9 cellular contexts compared by ENCODE assay signal in genomic region chr6:116876635-116877611, GRCh38. TPM values are rescaled to one million over a fixed set of nuclear protein-coding genes. Genes with fewer than 3 reads are reported as not detected.
DNase-seq lines count a peak whose midpoint lies in the region; ATAC-seq and TF ChIP-seq lines count a peak whose summit lies in the region.
"Had no signal": no experiment of that assay in that cellular context is flagged by ENCODE, and none has a peak within 500 bp of the region (broad histone marks: within the 10 kb centered on the region; RNA-seq: fewer than 3 reads in every experiment).

TSS of gene RFX6 (plus strand) at chr6:116877242. CDS start at chr6:116877276, 34 bp downstream.

- ATAC-seq in lower lobe of right lung (peak; percentile 80 to 92), aorta (ENCODE audit: low FRiP score) (peak; percentile 38)

- CTCF ChIA-PET in activated naive CD4-positive, alpha-beta T cell treated with anti-CD3 and anti-CD28 coated beads for 36 hours (lab: Charles Lee), result no interaction called here

- H3K4me1 ChIP-seq in lower lobe of right lung (peaks cover 5% of the 10 kb centered on the region), aorta (ENCODE audit: control insufficient read depth in 1 of 2, insufficient read depth in 2 of 2, low read length in 2 of 2) (no peaks in the 10 kb centered on the region)

- in situ Hi-C loops in astrocyte of the spinal cord (cut with HindIII; ENCODE audit: low sequenced_read_pairs), result no loop called here

- peaks cover 10% of the 10 kb centered on the region for H3K9me3 Mint-ChIP-seq in activated naive CD4-positive, alpha-beta T cell treated with anti-CD3 and anti-CD28 coated beads, Interleukin-2, amount 50 U/mL, for 24 hours
- H3K9me3 Mint-ChIP-seq in activated naive CD4-positive, alpha-beta T cell treated with anti-CD3 and anti-CD28 coated beads for 36 hours, result no peaks in the 10 kb centered on the region

- H3K27ac Mint-ChIP-seq in activated naive CD4-positive, alpha-beta T cell treated with anti-CD3 and anti-CD28 coated beads, Interleukin-2, amount 50 U/mL, for 24 hours, result no peak within 1 kb of the TSS
- H3K27ac Mint-ChIP-seq in activated naive CD4-positive, alpha-beta T cell treated with anti-CD3 and anti-CD28 coated beads for 36 hours, result no peak within 1 kb of the TSS

- H3K27ac ChIP-seq in lower lobe of right lung, result no peak within 1 kb of the TSS
- H3K27ac ChIP-seq in aorta (ENCODE audit: low read depth in 1 of 2, low read length in 2 of 2), result no peak within 1 kb of the TSS

- H3K36me3 Mint-ChIP-seq in activated naive CD4-positive, alpha-beta T cell treated with anti-CD3 and anti-CD28 coated beads, Interleukin-2, amount 50 U/mL, for 24 hours, result peaks cover 2% of the 10 kb centered on the region
- no peaks in the 10 kb centered on the region for H3K36me3 Mint-ChIP-seq in activated naive CD4-positive, alpha-beta T cell treated with anti-CD3 and anti-CD28 coated beads for 36 hours (ENCODE audit: low read depth)

- intact Hi-C loops in activated naive CD4-positive, alpha-beta T cell treated with anti-CD3 and anti-CD28 coated beads for 36 hours (cut with micrococcal nuclease), result no loop called here
- intact Hi-C loops in lower lobe of right lung (cut with DNase I), result no loop called here
- intact Hi-C loops in aorta (cut with DNase I), result no loop called here

- H3K27me3 ChIP-seq in lower lobe of right lung (ENCODE audit: low read depth), result peaks cover 35% of the 10 kb centered on the region
- peaks cover 0 to 1% of the 10 kb centered on the region in 2 donors for H3K27me3 ChIP-seq in aorta (ENCODE audit: control insufficient read depth in 1 of 2, insufficient read depth in 2 of 2, low read length in 1 of 2)
- H3K27me3 ChIP-seq in MG63, result peaks cover 18% of the 10 kb centered on the region

- TF ChIP-seq CTCF in astrocyte of the spinal cord (IDR thresholded peaks at IDR 0.05; ENCODE audit: low read depth, low read length) (no peak), lower lobe of right lung (IDR thresholded peaks at IDR 0.05) (no peak)

- H3K4me1 Mint-ChIP-seq in activated naive CD4-positive, alpha-beta T cell treated with anti-CD3 and anti-CD28 coated beads, Interleukin-2, amount 50 U/mL, for 24 hours, result peaks cover 10% of the 10 kb centered on the region
- peaks cover 10% of the 10 kb centered on the region for H3K4me1 Mint-ChIP-seq in activated naive CD4-positive, alpha-beta T cell treated with anti-CD3 and anti-CD28 coated beads for 36 hours (ENCODE audit: low read depth)

- 1% methylated on average over 65 to 73 of the region's 73 CpGs for WGBS in aorta, 2 donors

- H3K4me3 ChIP-seq in astrocyte of the spinal cord (ENCODE audit: low read depth, low read length), result peak within 1 kb of the TSS; percentile 10
- peak within 1 kb of the TSS; percentile 39 for H3K4me3 ChIP-seq in lower lobe of right lung
- no peak within 1 kb of the TSS for H3K4me3 ChIP-seq in aorta (ENCODE audit: low read length in 2 of 2)
- no peak within 1 kb of the TSS for H3K4me3 ChIP-seq in MG63

- DNase-seq in activated naive CD4-positive, alpha-beta T cell treated with anti-CD3 and anti-CD28 coated beads for 36 hours, result no peak
- DNase-seq in astrocyte of the spinal cord (ENCODE audit: low read depth, low spot score) (no peak), lower lobe of right lung (no peak), aorta (peak in 1 of 2 donors; percentile 63), MG63 (no peak), inferior parietal cortex (ENCODE audit: extremely low spot score) (no peak)
- DNase-seq in stimulated activated CD4-positive, alpha-beta T cell treated with anti-CD3 and anti-CD28 coated beads, Interleukin-2, amount 100 ng/mL, for 24 hours, result no peak
- DNase-seq: DND-41 had no signal

- H3K27me3 Mint-ChIP-seq in activated naive CD4-positive, alpha-beta T cell treated with anti-CD3 and anti-CD28 coated beads, Interleukin-2, amount 50 U/mL, for 24 hours, result peaks cover 26% of the 10 kb centered on the region
- peaks cover 25% of the 10 kb centered on the region for H3K27me3 Mint-ChIP-seq in activated naive CD4-positive, alpha-beta T cell treated with anti-CD3 and anti-CD28 coated beads for 36 hours (ENCODE audit: low read depth)

- H3K4me3 Mint-ChIP-seq in activated naive CD4-positive, alpha-beta T cell treated with anti-CD3 and anti-CD28 coated beads, Interleukin-2, amount 50 U/mL, for 24 hours, result peak within 1 kb of the TSS; percentile 28
- no peak within 1 kb of the TSS for H3K4me3 Mint-ChIP-seq in activated naive CD4-positive, alpha-beta T cell treated with anti-CD3 and anti-CD28 coated beads for 36 hours

- H3K9me3 ChIP-seq in lower lobe of right lung (no peaks in the 10 kb centered on the region), aorta (ENCODE audit: control insufficient read depth, low read length) (no peaks in the 10 kb centered on the region), MG63 (no peaks in the 10 kb centered on the region)

- no peaks in the 10 kb centered on the region for H3K36me3 ChIP-seq in lower lobe of right lung
- H3K36me3 ChIP-seq in aorta (ENCODE audit: control insufficient read depth in 1 of 2, insufficient read depth in 2 of 2, low read length in 1 of 2), result no peaks in the 10 kb centered on the region
- no peaks in the 10 kb centered on the region for H3K36me3 ChIP-seq in MG63

RNA-seq across cellular contexts. Expression of gene RFX6, which starts in this region (rescaled TPM):
- total RNA-seq in activated naive CD4-positive, alpha-beta T cell treated with anti-CD3 and anti-CD28 coated beads for 36 hours, result not detected
- total RNA-seq in lower lobe of right lung (not detected), aorta (not detected)
- not detected for polyA plus RNA-seq in aorta
- not detected in 2 replicates for total RNA-seq in MG63 (2014; rRNA removed; shearing (Covaris generic); ENCODE audit: low replicate concordance)

Comparison
In these comparisons a context has a peak if more than half of its experiments do, and no peak if none do; other contexts are left out.
1. Peak in ATAC-seq and H3K4me3 ChIP-seq in lower lobe of right lung; RNA of the gene not detected or under 1 TPM.
2. Peak in ATAC-seq in aorta; RNA of the gene not detected or under 1 TPM.